2 cellular contexts compared by ENCODE assay signal in genomic region chr1:228408041-228408868, GRCh38.
TF ChIP-seq lines count a peak whose summit lies in the region.

No MANE protein-coding gene starts in this region.

TF ChIP-seq in SK-N-SH, 30 proteins besides CTCF, POLR2A, EP300 and RAD21:
- no peak for TF ChIP-seq SMC3 (IDR thresholded peaks at IDR 0.05; ENCODE audit: low read depth, low read length)
- TF ChIP-seq EZH2phosphoT487 (IDR thresholded peaks at IDR 0.05; ENCODE audit: borderline replicate concordance, low read depth), result no peak
- TF ChIP-seq TAF1 (IDR thresholded peaks at IDR 0.05; ENCODE audit: borderline replicate concordance, low read depth, low read length), result no peak
- TF ChIP-seq, protein P1, sequence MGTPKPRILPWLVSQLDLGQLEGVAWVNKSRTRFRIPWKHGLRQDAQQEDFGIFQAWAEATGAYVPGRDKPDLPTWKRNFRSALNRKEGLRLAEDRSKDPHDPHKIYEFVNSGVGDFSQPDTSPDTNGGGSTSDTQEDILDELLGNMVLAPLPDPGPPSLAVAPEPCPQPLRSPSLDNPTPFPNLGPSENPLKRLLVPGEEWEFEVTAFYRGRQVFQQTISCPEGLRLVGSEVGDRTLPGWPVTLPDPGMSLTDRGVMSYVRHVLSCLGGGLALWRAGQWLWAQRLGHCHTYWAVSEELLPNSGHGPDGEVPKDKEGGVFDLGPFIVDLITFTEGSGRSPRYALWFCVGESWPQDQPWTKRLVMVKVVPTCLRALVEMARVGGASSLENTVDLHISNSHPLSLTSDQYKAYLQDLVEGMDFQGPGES (IDR thresholded peaks at IDR 0.05; ENCODE audit: low read depth, low read length), result no peak
- TF ChIP-seq NRF1 (IDR thresholded peaks at IDR 0.05; ENCODE audit: low read depth, low read length), result no peak
- TF ChIP-seq RXRA (IDR thresholded peaks at IDR 0.05; ENCODE audit: borderline replicate concordance, low read depth), result no peak
- TF ChIP-seq, protein P2, sequence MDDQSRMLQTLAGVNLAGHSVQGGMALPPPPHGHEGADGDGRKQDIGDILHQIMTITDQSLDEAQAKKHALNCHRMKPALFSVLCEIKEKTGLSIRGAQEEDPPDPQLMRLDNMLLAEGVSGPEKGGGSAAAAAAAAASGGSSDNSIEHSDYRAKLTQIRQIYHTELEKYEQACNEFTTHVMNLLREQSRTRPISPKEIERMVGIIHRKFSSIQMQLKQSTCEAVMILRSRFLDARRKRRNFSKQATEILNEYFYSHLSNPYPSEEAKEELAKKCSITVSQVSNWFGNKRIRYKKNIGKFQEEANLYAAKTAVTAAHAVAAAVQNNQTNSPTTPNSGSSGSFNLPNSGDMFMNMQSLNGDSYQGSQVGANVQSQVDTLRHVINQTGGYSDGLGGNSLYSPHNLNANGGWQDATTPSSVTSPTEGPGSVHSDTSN (IDR thresholded peaks at IDR 0.05), result no peak
- no peak for TF ChIP-seq FOSL2 (IDR thresholded peaks at IDR 0.05; ENCODE audit: borderline replicate concordance, low read depth)
- TF ChIP-seq, protein P3, sequence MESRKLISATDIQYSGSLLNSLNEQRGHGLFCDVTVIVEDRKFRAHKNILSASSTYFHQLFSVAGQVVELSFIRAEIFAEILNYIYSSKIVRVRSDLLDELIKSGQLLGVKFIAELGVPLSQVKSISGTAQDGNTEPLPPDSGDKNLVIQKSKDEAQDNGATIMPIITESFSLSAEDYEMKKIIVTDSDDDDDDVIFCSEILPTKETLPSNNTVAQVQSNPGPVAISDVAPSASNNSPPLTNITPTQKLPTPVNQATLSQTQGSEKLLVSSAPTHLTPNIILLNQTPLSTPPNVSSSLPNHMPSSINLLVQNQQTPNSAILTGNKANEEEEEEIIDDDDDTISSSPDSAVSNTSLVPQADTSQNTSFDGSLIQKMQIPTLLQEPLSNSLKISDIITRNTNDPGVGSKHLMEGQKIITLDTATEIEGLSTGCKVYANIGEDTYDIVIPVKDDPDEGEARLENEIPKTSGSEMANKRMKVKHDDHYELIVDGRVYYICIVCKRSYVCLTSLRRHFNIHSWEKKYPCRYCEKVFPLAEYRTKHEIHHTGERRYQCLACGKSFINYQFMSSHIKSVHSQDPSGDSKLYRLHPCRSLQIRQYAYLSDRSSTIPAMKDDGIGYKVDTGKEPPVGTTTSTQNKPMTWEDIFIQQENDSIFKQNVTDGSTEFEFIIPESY (IDR thresholded peaks at IDR 0.05; ENCODE audit: borderline replicate concordance, low read depth), result no peak

TF ChIP-seq in SK-N-SH treated with all-trans-retinoic acid at 6 μM for 48 hours, 23 proteins besides CTCF, POLR2A, EP300 and RAD21:
- no peak for TF ChIP-seq ZC3H10 (CRISPR knock-in tag; IDR thresholded peaks at IDR 0.05)
